In genomic region chr2:241802806-241803318, GRCh38 we compare ENCODE assay signal across 12 cellular contexts. TPM values are rescaled to one million over a fixed set of nuclear protein-coding genes. Genes with fewer than 3 reads are reported as not detected.
DNase-seq lines count a peak whose midpoint lies in the region; ATAC-seq lines count a peak whose summit lies in the region.
"Had no signal": no experiment of that assay in that cellular context is flagged by ENCODE, and none has a peak within 500 bp of the region (broad histone marks: within the 10 kb centered on the region; RNA-seq: fewer than 3 reads in every experiment).

No MANE protein-coding gene starts in this region.

- H3K27ac Mint-ChIP-seq in activated CD4-positive, alpha-beta memory T cell treated with anti-CD3 and anti-CD28 coated beads for 36 hours = no peak overlapping the region
- no peak overlapping the region for H3K27ac Mint-ChIP-seq in activated CD4-positive, alpha-beta memory T cell treated with anti-CD3 and anti-CD28 coated beads, Interleukin-2, amount 10 ng/mL, durations not matched to agents 7 days and 5 days
- H3K27ac Mint-ChIP-seq in activated CD8-positive, alpha-beta memory T cell treated with anti-CD3 and anti-CD28 coated beads, Interleukin-2, amount 10 ng/mL, durations not matched to agents 7 days and 5 days = no peak overlapping the region
- peak overlapping the region; percentile 42 for H3K27ac Mint-ChIP-seq in stimulated activated memory B cell treated with anti-CD40 and anti-IgM and Interleukin-4, amounts not matched to agents 10 μg/mL and 1 μg/mL and 100 μg/mL, for 72 hours

- peaks cover 3% of the 10 kb centered on the region for H3K27me3 Mint-ChIP-seq in activated CD4-positive, alpha-beta memory T cell treated with anti-CD3 and anti-CD28 coated beads for 36 hours
- H3K27me3 Mint-ChIP-seq in activated CD4-positive, alpha-beta memory T cell treated with anti-CD3 and anti-CD28 coated beads, Interleukin-2, amount 10 ng/mL, durations not matched to agents 7 days and 5 days = peaks cover 8% of the 10 kb centered on the region
- H3K27me3 Mint-ChIP-seq in activated CD8-positive, alpha-beta memory T cell treated with anti-CD3 and anti-CD28 coated beads, Interleukin-2, amount 10 ng/mL, durations not matched to agents 7 days and 5 days = peaks cover 8% of the 10 kb centered on the region
- peaks cover 9% of the 10 kb centered on the region for H3K27me3 Mint-ChIP-seq in stimulated activated memory B cell treated with anti-CD40 and anti-IgM and Interleukin-4, amounts not matched to agents 10 μg/mL and 1 μg/mL and 100 μg/mL, for 72 hours

- no peaks in the 10 kb centered on the region for H3K9me3 Mint-ChIP-seq in activated CD4-positive, alpha-beta memory T cell treated with anti-CD3 and anti-CD28 coated beads for 36 hours
- H3K9me3 Mint-ChIP-seq in activated CD4-positive, alpha-beta memory T cell treated with anti-CD3 and anti-CD28 coated beads, Interleukin-2, amount 10 ng/mL, durations not matched to agents 7 days and 5 days = no peaks in the 10 kb centered on the region
- no peaks in the 10 kb centered on the region for H3K9me3 Mint-ChIP-seq in activated CD8-positive, alpha-beta memory T cell treated with anti-CD3 and anti-CD28 coated beads, Interleukin-2, amount 10 ng/mL, durations not matched to agents 7 days and 5 days (ENCODE audit: low read depth)
- H3K9me3 Mint-ChIP-seq in stimulated activated memory B cell treated with anti-CD40 and anti-IgM and Interleukin-4, amounts not matched to agents 10 μg/mL and 1 μg/mL and 100 μg/mL, for 72 hours = no peaks in the 10 kb centered on the region

- CTCF ChIA-PET in activated CD4-positive, alpha-beta memory T cell treated with anti-CD3 and anti-CD28 coated beads for 36 hours (lab: Charles Lee) = interaction anchor here (2.4 to 2.6 kb wide), 2 partner anchors 69 to 75 kb away, joined by 10 to 12 read pairs; partner anchors contain the start of gene D2HGDH
- CTCF ChIA-PET in activated CD4-positive, alpha-beta memory T cell treated with anti-CD3 and anti-CD28 coated beads, Interleukin-2, amount 10 ng/mL, durations not matched to agents 7 days and 5 days (lab: Charles Lee) = interaction anchor here (2.2 kb wide), 1 partner anchor 76 kb away, joined by 7 read pairs; no protein-coding TSS in a partner anchor
- CTCF ChIA-PET in activated CD8-positive, alpha-beta memory T cell treated with anti-CD3 and anti-CD28 coated beads, Interleukin-2, amount 10 ng/mL, durations not matched to agents 7 days and 5 days (lab: Charles Lee) = interaction anchor here (1.4 kb wide), 1 partner anchor 39 kb away, joined by 6 read pairs; no protein-coding TSS in a partner anchor

- H3K36me3 Mint-ChIP-seq in activated CD4-positive, alpha-beta memory T cell treated with anti-CD3 and anti-CD28 coated beads for 36 hours = no peaks in the 10 kb centered on the region
- no peaks in the 10 kb centered on the region for H3K36me3 Mint-ChIP-seq in activated CD4-positive, alpha-beta memory T cell treated with anti-CD3 and anti-CD28 coated beads, Interleukin-2, amount 10 ng/mL, durations not matched to agents 7 days and 5 days (ENCODE audit: low read depth)
- H3K36me3 Mint-ChIP-seq in activated CD8-positive, alpha-beta memory T cell treated with anti-CD3 and anti-CD28 coated beads, Interleukin-2, amount 10 ng/mL, durations not matched to agents 7 days and 5 days = no peaks in the 10 kb centered on the region
- H3K36me3 Mint-ChIP-seq in stimulated activated memory B cell treated with anti-CD40 and anti-IgM and Interleukin-4, amounts not matched to agents 10 μg/mL and 1 μg/mL and 100 μg/mL, for 72 hours = no peaks in the 10 kb centered on the region

- POLR2A ChIA-PET in activated CD4-positive, alpha-beta memory T cell treated with anti-CD3 and anti-CD28 coated beads for 36 hours (lab: Charles Lee) = no interaction called here
- POLR2A ChIA-PET in activated CD4-positive, alpha-beta memory T cell treated with anti-CD3 and anti-CD28 coated beads, Interleukin-2, amount 10 ng/mL, durations not matched to agents 7 days and 5 days (lab: Charles Lee) = interaction anchor here (1.0 kb wide), 1 partner anchor 66 kb away, joined by 3 read pairs; no protein-coding TSS in a partner anchor

- DNase-seq in activated CD4-positive, alpha-beta memory T cell treated with anti-CD3 and anti-CD28 coated beads for 36 hours = peak; percentile 8
- DNase-seq in activated CD4-positive, alpha-beta memory T cell treated with anti-CD3 and anti-CD28 coated beads, Interleukin-2, amount 10 ng/mL, durations not matched to agents 7 days and 5 days = no peak
- DNase-seq in activated CD8-positive, alpha-beta memory T cell treated with anti-CD3 and anti-CD28 coated beads, Interleukin-2, amount 10 ng/mL, durations not matched to agents 7 days and 5 days = peak; percentile 37
- DNase-seq in left cardiac atrium (peak; percentile 15), H4 (ENCODE audit: low spot score) (no peak), cerebellar cortex (ENCODE audit: low spot score) (no peak)
- DNase-seq: NCI-H1694 treated with DMSO at 0.1 percent for 48 hours had no signal

- no peak for ATAC-seq in activated CD8-positive, alpha-beta memory T cell treated with anti-CD3 and anti-CD28 coated beads, Interleukin-2, amount 10 ng/mL, durations not matched to agents 7 days and 5 days
- ATAC-seq in left cardiac atrium (no peak), GM21576 (IDR thresholded peaks at IDR 0.05; ENCODE audit: unreplicated experiment) (no peak)
- no peak for ATAC-seq in stimulated activated memory B cell treated with anti-CD40 and anti-IgM and Interleukin-4, amounts not matched to agents 10 μg/mL and 1 μg/mL and 100 μg/mL, for 72 hours

- H3K4me3 Mint-ChIP-seq in activated CD4-positive, alpha-beta memory T cell treated with anti-CD3 and anti-CD28 coated beads for 36 hours = no peak overlapping the region
- no peak overlapping the region for H3K4me3 Mint-ChIP-seq in activated CD4-positive, alpha-beta memory T cell treated with anti-CD3 and anti-CD28 coated beads, Interleukin-2, amount 10 ng/mL, durations not matched to agents 7 days and 5 days
- no peak overlapping the region for H3K4me3 Mint-ChIP-seq in activated CD8-positive, alpha-beta memory T cell treated with anti-CD3 and anti-CD28 coated beads, Interleukin-2, amount 10 ng/mL, durations not matched to agents 7 days and 5 days
- H3K4me3 Mint-ChIP-seq in stimulated activated memory B cell treated with anti-CD40 and anti-IgM and Interleukin-4, amounts not matched to agents 10 μg/mL and 1 μg/mL and 100 μg/mL, for 72 hours = no peak overlapping the region

- peaks cover 9% of the 10 kb centered on the region for H3K4me1 Mint-ChIP-seq in activated CD4-positive, alpha-beta memory T cell treated with anti-CD3 and anti-CD28 coated beads for 36 hours (ENCODE audit: low read depth)
- H3K4me1 Mint-ChIP-seq in activated CD4-positive, alpha-beta memory T cell treated with anti-CD3 and anti-CD28 coated beads, Interleukin-2, amount 10 ng/mL, durations not matched to agents 7 days and 5 days = peaks cover 10% of the 10 kb centered on the region
- peaks cover 9% of the 10 kb centered on the region for H3K4me1 Mint-ChIP-seq in activated CD8-positive, alpha-beta memory T cell treated with anti-CD3 and anti-CD28 coated beads, Interleukin-2, amount 10 ng/mL, durations not matched to agents 7 days and 5 days
- H3K4me1 Mint-ChIP-seq in stimulated activated memory B cell treated with anti-CD40 and anti-IgM and Interleukin-4, amounts not matched to agents 10 μg/mL and 1 μg/mL and 100 μg/mL, for 72 hours = peaks cover 28% of the 10 kb centered on the region

- intact Hi-C loops in activated CD4-positive, alpha-beta memory T cell treated with anti-CD3 and anti-CD28 coated beads for 36 hours (cut with micrococcal nuclease) = loop anchor here (5.0 kb wide), 1 partner anchor 39 kb away; no protein-coding TSS in a partner anchor
- intact Hi-C loops in left cardiac atrium (cut with DNase I) = no loop called here

RNA-seq across cellular contexts. Expression of gene NEU4, which starts 6.1 kb away (rescaled TPM):
- total RNA-seq in activated CD4-positive, alpha-beta memory T cell treated with anti-CD3 and anti-CD28 coated beads for 36 hours = under 1 TPM; 0.31 to 0.36 TPM
- total RNA-seq in activated CD4-positive, alpha-beta memory T cell treated with anti-CD3 and anti-CD28 coated beads, Interleukin-2, amount 10 ng/mL, durations not matched to agents 7 days and 5 days = under 1 TPM; 0.38 to 0.43 TPM
- under 1 TPM in 1 of 2 experiments, not detected in 1; 0.12 TPM for total RNA-seq in activated CD8-positive, alpha-beta memory T cell treated with anti-CD3 and anti-CD28 coated beads, Interleukin-2, amount 10 ng/mL, durations not matched to agents 7 days and 5 days
- under 1 TPM; 0.16 to 0.38 TPM for total RNA-seq in left cardiac atrium
- not detected in 2 replicates for total RNA-seq in H4 (2014; rRNA removed; shearing (Covaris generic))
- total RNA-seq: fibroblast of lung, IMR-90, kidney epithelial cell had no signal

RNA-seq across cellular contexts. Expression of gene GAL3ST2, which starts 26.2 kb away (rescaled TPM):
- total RNA-seq in activated CD4-positive, alpha-beta memory T cell treated with anti-CD3 and anti-CD28 coated beads for 36 hours = under 1 TPM; 0.65 to 0.93 TPM
- total RNA-seq in activated CD4-positive, alpha-beta memory T cell treated with anti-CD3 and anti-CD28 coated beads, Interleukin-2, amount 10 ng/mL, durations not matched to agents 7 days and 5 days = under 1 TPM; 0.23 to 0.58 TPM
- under 1 TPM in 1 of 2 experiments, not detected in 1; 0.20 TPM for total RNA-seq in activated CD8-positive, alpha-beta memory T cell treated with anti-CD3 and anti-CD28 coated beads, Interleukin-2, amount 10 ng/mL, durations not matched to agents 7 days and 5 days
- under 1 TPM in 1 of 2 donors, not detected in 1; 0.44 TPM for total RNA-seq in left cardiac atrium
- not detected in 2 replicates for total RNA-seq in H4 (2014; rRNA removed; shearing (Covaris generic))
- total RNA-seq: IMR-90, kidney epithelial cell had no signal

RNA-seq across cellular contexts. Expression of gene PDCD1, which starts 55.8 kb away (rescaled TPM):
- total RNA-seq in activated CD4-positive, alpha-beta memory T cell treated with anti-CD3 and anti-CD28 coated beads for 36 hours = 10 to 100 TPM; 47.4 to 47.6 TPM
- 10 to 100 TPM; 17.2 to 17.9 TPM for total RNA-seq in activated CD4-positive, alpha-beta memory T cell treated with anti-CD3 and anti-CD28 coated beads, Interleukin-2, amount 10 ng/mL, durations not matched to agents 7 days and 5 days
- total RNA-seq in activated CD8-positive, alpha-beta memory T cell treated with anti-CD3 and anti-CD28 coated beads, Interleukin-2, amount 10 ng/mL, durations not matched to agents 7 days and 5 days = 1 to 10 TPM; 2.2 to 4.1 TPM
- 1 to 10 TPM; 1.2 to 1.5 TPM for total RNA-seq in left cardiac atrium
- not detected in 2 replicates for total RNA-seq in H4 (2014; rRNA removed; shearing (Covaris generic))
- total RNA-seq: fibroblast of lung, IMR-90 had no signal

Comparison
In these comparisons a context has a peak if more than half of its experiments do, and no peak if none do; other contexts are left out.
1. DNase-seq: peak in activated CD4-positive, alpha-beta memory T cell treated with anti-CD3 and anti-CD28 coated beads for 36 hours (single experiment), activated CD8-positive, alpha-beta memory T cell treated with anti-CD3 and anti-CD28 coated beads, Interleukin-2, amount 10 ng/mL, durations not matched to agents 7 days and 5 days (single experiment) and left cardiac atrium (single experiment); none in activated CD4-positive, alpha-beta memory T cell treated with anti-CD3 and anti-CD28 coated beads, Interleukin-2, amount 10 ng/mL, durations not matched to agents 7 days and 5 days (single experiment), H4 (single experiment) and cerebellar cortex (single experiment).